Comparison of ENCODE assay signal across 6 cellular contexts in the genomic region with DNA sequence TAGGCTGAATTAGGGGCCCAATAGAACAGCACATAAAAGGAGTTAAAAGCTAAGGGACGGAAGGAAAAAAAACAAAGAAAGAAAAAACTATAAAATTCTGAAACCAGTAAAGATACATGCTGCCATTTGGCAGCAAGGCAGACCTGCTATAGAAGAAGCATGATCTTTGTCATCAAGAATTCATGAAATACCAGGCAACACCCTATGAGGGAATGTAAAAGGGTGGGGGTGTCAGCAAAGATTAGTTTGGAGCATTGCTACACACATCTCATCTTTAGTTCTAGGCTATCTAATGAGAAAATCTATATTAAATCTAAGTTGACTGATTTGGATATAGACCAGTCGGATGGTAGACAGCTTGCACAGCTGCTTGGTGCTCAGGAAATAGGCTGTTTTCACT.
A peak's percentile ranks its signal among the peaks of the same experiment; 100 is the strongest.
DNase-seq lines count a peak whose midpoint lies in the region; ATAC-seq, FAIRE-seq and TF ChIP-seq lines count a peak whose summit lies in the region.
"Not testable (repeated sequence)": the region's sequence is repeated elsewhere in the genome, so short reads cannot be mapped to it uniquely, and the experiment has no call there.

No MANE protein-coding gene starts in this region.

- H2AFZ ChIP-seq in HCT116 (ENCODE audit: low read depth, low read length, poor library complexity, severe bottlenecking); PC-3 (ENCODE audit: low read length); K562 (ENCODE audit: low read depth, low read length); keratinocyte (ENCODE audit: control insufficient read depth, low read length): not testable (repeated sequence)

- H3K9me1 ChIP-seq in K562 (ENCODE audit: control insufficient read depth, insufficient read depth, low read length); keratinocyte (ENCODE audit: control insufficient read depth, extremely low read depth, insufficient read depth, low read length): not testable (repeated sequence)

- RAD21 ChIA-PET in HCT116 (lab: Charles Lee; ENCODE audit: low non-redundant PET in 1 of 2, low total read pairs in 2 of 2, uncharacterized antibody in 2 of 2, unreplicated experiment in 2 of 2) = not testable (repeated sequence)

- in situ Hi-C loops in K562 (cut with MboI) = not testable (repeated sequence)

- intact Hi-C loops in HCT116 (cut with micrococcal nuclease); PC-3 (cut with micrococcal nuclease); K562 (cut with micrococcal nuclease); mucosa of descending colon (cut with DNase I, micrococcal nuclease); upper lobe of right lung (cut with DNase I): not testable (repeated sequence)

- ATAC-seq in HCT116 = peak; percentile 67
- ATAC-seq in PC-3 = peak; percentile 93
- not testable (repeated sequence) for ATAC-seq in K562
- ATAC-seq in mucosa of descending colon = peak; percentile 52
- ATAC-seq in upper lobe of right lung = peak; percentile 78

- H3K27ac ChIP-seq in HCT116 (ENCODE audit: low read depth, low read length); PC-3 (ENCODE audit: low read length); K562 (ENCODE audit: extremely low read depth, low read depth, low read length); keratinocyte (ENCODE audit: control insufficient read depth, insufficient read depth, low read length); upper lobe of right lung: not testable (repeated sequence)

- H3K9me3 ChIP-seq in HCT116 (ENCODE audit: control insufficient read depth in 1 of 2, insufficient read depth in 1 of 2, low read depth in 1 of 2, low read length in 2 of 2); PC-3 (ENCODE audit: low read length); K562 (replicated peaks; ENCODE audit: control insufficient read depth, insufficient read depth, low read depth, low read length); keratinocyte (ENCODE audit: control insufficient read depth, low read depth, low read length); mucosa of descending colon; upper lobe of right lung: not testable (repeated sequence)

- not testable (repeated sequence) for DNase-seq in HCT116 (ENCODE audit: low read depth, low spot score); PC-3; K562 (ENCODE audit: extremely low read depth in 1 of 4, low spot score in 3 of 4); keratinocyte (ENCODE audit: low read depth, low spot score); mucosa of descending colon; upper lobe of right lung

- H4K20me1 ChIP-seq in HCT116 (ENCODE audit: insufficient read depth); PC-3 (ENCODE audit: low read length); K562 (replicated peaks; ENCODE audit: control insufficient read depth, insufficient read depth, low read length); keratinocyte (ENCODE audit: control insufficient read depth, extremely low read depth, insufficient read depth, low read length): not testable (repeated sequence)

- not testable (repeated sequence) for H3K9me2 ChIP-seq in HCT116 (ENCODE audit: insufficient read depth); PC-3 (replicated peaks; ENCODE audit: low read length)

- H3K4me1 ChIP-seq in HCT116 (ENCODE audit: control insufficient read depth in 1 of 2, insufficient read depth in 2 of 2, low read length in 2 of 2); PC-3 (ENCODE audit: insufficient read depth, low read length); K562 (replicated peaks in 1 of 2; ENCODE audit: control insufficient read depth in 2 of 2, insufficient read depth in 2 of 2, low read length in 2 of 2); keratinocyte (ENCODE audit: control insufficient read depth, extremely low read depth, insufficient read depth, low read length); mucosa of descending colon (ENCODE audit: low read depth); upper lobe of right lung: not testable (repeated sequence)

- H3K36me3 ChIP-seq in HCT116 (ENCODE audit: control insufficient read depth in 1 of 2, insufficient read depth in 2 of 2, low read length in 2 of 2); PC-3 (ENCODE audit: low read depth, low read length); K562 (ENCODE audit: control insufficient read depth, insufficient read depth, low read length); keratinocyte (ENCODE audit: control insufficient read depth in 2 of 2, extremely low read depth in 1 of 2, insufficient read depth in 2 of 2, low read length in 2 of 2); mucosa of descending colon (ENCODE audit: low read depth); upper lobe of right lung: not testable (repeated sequence)

- H3F3A ChIP-seq in PC-3 (ENCODE audit: low read length, unreplicated experiment) = not testable (repeated sequence)

- POLR2A ChIA-PET in HCT116 (lab: Charles Lee); PC-3 (lab: Charles Lee; ENCODE audit: unreplicated experiment); K562 (lab: Yijun Ruan, JAX): not testable (repeated sequence)

- not testable (repeated sequence) for TF ChIP-seq CTCF in HCT116 (IDR thresholded peaks at IDR 0.05 in 2 of 3, conservative IDR thresholded peaks at IDR 0.05 in 1 of 3; ENCODE audit: borderline replicate concordance in 1 of 3, insufficient read depth in 1 of 3, low read depth in 2 of 3, low read length in 2 of 3); PC-3 (conservative IDR thresholded peaks at IDR 0.05; ENCODE audit: low read depth, low read length); K562 (IDR thresholded peaks at IDR 0.05 in 2 of 3, conservative IDR thresholded peaks at IDR 0.05 in 1 of 3; ENCODE audit: insufficient read depth in 2 of 3, low read depth in 1 of 3, low read length in 3 of 3); keratinocyte (optimal IDR thresholded peaks at IDR 0.05 in 1 of 3, IDR thresholded peaks at IDR 0.05 in 1 of 3, conservative IDR thresholded peaks at IDR 0.05 in 1 of 3; ENCODE audit: extremely low read depth in 1 of 3, insufficient read depth in 2 of 3, low read length in 3 of 3); mucosa of descending colon (IDR thresholded peaks at IDR 0.05); upper lobe of right lung (IDR thresholded peaks at IDR 0.05)

- CTCF ChIA-PET in HCT116 (lab: Charles Lee); PC-3 (lab: Charles Lee); K562 (lab: Yijun Ruan, JAX; ENCODE audit: low intra/inter-chr PET ratio): not testable (repeated sequence)

- not testable (repeated sequence) for TF ChIP-seq RAD21 in HCT116 (IDR thresholded peaks at IDR 0.05; ENCODE audit: low read depth); K562 (CRISPR knock-in tag; conservative IDR thresholded peaks at IDR 0.05 in 1 of 2, IDR thresholded peaks at IDR 0.05 in 1 of 2)

- not testable (repeated sequence) for FAIRE-seq in K562 (lab: Jason Lieb, UNC)
- peak; percentile 88 for FAIRE-seq in keratinocyte (lab: Jason Lieb, UNC)

- H3K27me3 ChIP-seq in HCT116 (ENCODE audit: insufficient read depth, low read length); PC-3 (ENCODE audit: low read length); K562 (ENCODE audit: control insufficient read depth in 2 of 2, insufficient read depth in 2 of 2, low read length in 2 of 2); keratinocyte (ENCODE audit: control insufficient read depth, extremely low read depth, insufficient read depth, low read length); upper lobe of right lung: not testable (repeated sequence)

- H3K79me2 ChIP-seq in HCT116 (ENCODE audit: insufficient read depth, low read length); PC-3 (ENCODE audit: low read length); K562 (ENCODE audit: control insufficient read depth, insufficient read depth, low read length); keratinocyte (ENCODE audit: control insufficient read depth, insufficient read depth, low read length): not testable (repeated sequence)

- not testable (repeated sequence) for TF ChIP-seq POLR2A in HCT116 (IDR thresholded peaks at IDR 0.05; ENCODE audit: borderline replicate concordance, extremely low read depth, insufficient read depth, insufficient read length); K562 (conservative IDR thresholded peaks at IDR 0.05)

- BruUV-seq in HCT116 (replicated peaks; lab: Mats Ljungman, UMichigan); PC-3 (replicated peaks; lab: Mats Ljungman, UMichigan): not testable (repeated sequence)
- TSS peak; percentile 30 for BruUV-seq in K562 (replicated peaks; lab: Mats Ljungman, UMichigan)

- TF ChIP-seq EP300 in K562 (IDR thresholded peaks at IDR 0.05; ENCODE audit: low read length) = not testable (repeated sequence)

- not testable (repeated sequence) for H3K9ac ChIP-seq in HCT116 (ENCODE audit: low read length); PC-3 (ENCODE audit: low read length); K562 (ENCODE audit: insufficient read depth in 1 of 2, low read depth in 2 of 2, low read length in 2 of 2); keratinocyte (ENCODE audit: control insufficient read depth, extremely low read depth, insufficient read depth, low read length)

- no CpG with 5 or more reads among the region's 2 CpGs for WGBS in K562 (ENCODE audit: insufficient coverage, low coverage, missing lambda C conversion rate)

- H3K4me3 ChIP-seq in HCT116 (replicated peaks in 1 of 2; ENCODE audit: low read depth in 1 of 2, low read length in 2 of 2); PC-3 (ENCODE audit: low read length); K562; keratinocyte (ENCODE audit: control insufficient read depth in 2 of 3, extremely low read depth in 1 of 3, insufficient read depth in 2 of 3, low read depth in 1 of 3, low read length in 3 of 3); mucosa of descending colon; upper lobe of right lung: not testable (repeated sequence)

- not testable (repeated sequence) for H3K4me2 ChIP-seq in HCT116 (ENCODE audit: low read length); PC-3 (ENCODE audit: low read length); K562 (ENCODE audit: insufficient read depth, low read length); keratinocyte (ENCODE audit: control insufficient read depth, extremely low read depth, insufficient read depth, low read depth, low read length)

- dilution Hi-C loops in keratinocyte (cut with MboI; ENCODE audit: extremely low pct_ligation_motif_present, low sequenced_read_pairs) = not testable (repeated sequence)
